11 cellular contexts compared by ENCODE assay signal in the genomic region with DNA sequence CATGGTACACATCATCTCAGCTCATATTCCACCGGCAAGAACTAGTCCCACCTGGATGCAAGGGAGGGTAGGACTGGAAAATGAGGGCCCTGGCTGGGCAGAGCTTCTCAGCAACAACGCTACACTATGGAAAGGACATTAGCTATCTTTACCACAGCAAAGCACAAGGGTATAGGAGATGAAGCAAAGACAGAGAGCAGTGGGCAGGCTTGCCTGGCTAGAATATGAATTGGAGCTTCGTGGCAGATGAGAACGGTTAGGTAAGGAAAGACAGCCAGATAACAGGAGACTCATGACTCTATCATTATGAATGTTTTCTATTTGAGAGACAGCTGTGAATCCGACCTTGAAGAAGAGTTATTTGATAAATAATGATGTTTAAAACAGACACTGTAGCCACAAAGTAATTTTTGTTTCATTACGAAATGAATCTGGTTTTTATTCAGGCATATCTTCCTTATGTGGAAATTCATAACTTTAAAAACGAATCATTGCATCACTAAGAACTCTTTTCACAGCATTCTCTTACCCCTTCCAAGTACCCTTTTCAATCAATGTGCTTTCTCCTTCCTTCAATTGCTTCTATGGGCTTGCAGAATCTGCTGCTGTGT.
"Had no signal": no experiment of that assay in that cellular context is flagged by ENCODE, and none has a peak within 500 bp of the region (broad histone marks: within the 10 kb centered on the region; RNA-seq: fewer than 3 reads in every experiment).

No MANE protein-coding gene starts in this region.

- H3K4me3 Mint-ChIP-seq: activated naive CD4-positive, alpha-beta T cell treated with anti-CD3 and anti-CD28 coated beads, Interleukin-2, amount 50 U/mL, for 24 hours; immature natural killer cell; nephron progenitor cell; T-helper 1 cell treated with Interleukin-12 subunit alpha and Interleukin-12 subunit beta and Interleukin-4 antibody, amounts not matched to agents 30 μg/mL and 1 μg/mL, for 36 hours had no signal

- H3K9me3 Mint-ChIP-seq: activated naive CD4-positive, alpha-beta T cell treated with anti-CD3 and anti-CD28 coated beads, Interleukin-2, amount 50 U/mL, for 24 hours; immature natural killer cell; nephron progenitor cell; T-helper 1 cell treated with Interleukin-12 subunit alpha and Interleukin-12 subunit beta and Interleukin-4 antibody, amounts not matched to agents 30 μg/mL and 1 μg/mL, for 36 hours had no signal

- H3K27ac ChIP-seq: brain microvascular endothelial cell, left ventricle myocardium inferior, skin epidermis, stomach, thoracic aorta had no signal

- H3K4me3 ChIP-seq: left ventricle myocardium inferior, skin epidermis, stomach, thoracic aorta had no signal

- H3K9me3 ChIP-seq: left ventricle myocardium inferior, stomach, thoracic aorta had no signal

- DNase-seq: brain microvascular endothelial cell, dermis blood vessel endothelial cell, left ventricle myocardium inferior, mesendoderm, nephron progenitor cell, stomach had no signal

- H3K27me3 ChIP-seq: brain microvascular endothelial cell had no signal

- H3K4me1 Mint-ChIP-seq: activated naive CD4-positive, alpha-beta T cell treated with anti-CD3 and anti-CD28 coated beads, Interleukin-2, amount 50 U/mL, for 24 hours; immature natural killer cell; nephron progenitor cell had no signal

- H3K36me3 ChIP-seq: brain microvascular endothelial cell, left ventricle myocardium inferior, stomach, thoracic aorta had no signal

- H3K36me3 Mint-ChIP-seq: immature natural killer cell had no signal

- H3K4me1 ChIP-seq: left ventricle myocardium inferior, stomach had no signal

- H3K27ac Mint-ChIP-seq: activated naive CD4-positive, alpha-beta T cell treated with anti-CD3 and anti-CD28 coated beads, Interleukin-2, amount 50 U/mL, for 24 hours; immature natural killer cell; nephron progenitor cell; T-helper 1 cell treated with Interleukin-12 subunit alpha and Interleukin-12 subunit beta and Interleukin-4 antibody, amounts not matched to agents 30 μg/mL and 1 μg/mL, for 36 hours had no signal
